30 cellular contexts compared by ENCODE assay signal in the genomic region with DNA sequence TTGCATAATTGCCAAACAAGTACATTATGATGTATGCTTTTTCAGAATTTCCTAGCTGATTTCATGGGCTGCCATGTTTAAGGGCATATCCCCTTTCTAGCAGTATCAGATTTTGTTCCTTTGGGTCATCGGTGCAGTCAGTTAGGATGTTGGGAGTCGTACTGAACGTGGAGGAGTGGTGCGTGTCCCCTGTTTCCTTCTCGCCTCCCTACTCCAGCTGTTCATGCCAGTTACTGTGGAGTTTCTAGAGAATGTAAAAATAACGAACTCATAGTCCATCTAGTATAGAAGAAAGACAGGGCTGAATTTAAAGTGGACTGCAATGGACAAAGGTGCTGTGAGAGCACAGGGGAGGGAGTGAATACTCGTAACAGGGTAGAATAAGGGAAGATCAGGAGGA.
"Had no signal": no experiment of that assay in that cellular context is flagged by ENCODE, and none has a peak within 500 bp of the region (broad histone marks: within the 10 kb centered on the region; RNA-seq: fewer than 3 reads in every experiment).

No MANE protein-coding gene starts in this region.

- H3K27ac Mint-ChIP-seq: immature natural killer cell; stimulated activated naive CD8-positive, alpha-beta T cell treated with anti-CD3 and anti-CD28 coated beads, Interleukin-15, amount 100 ng/mL, for 72 hours had no signal

- DNase-seq: dermis blood vessel endothelial cell; effector memory CD4-positive, alpha-beta T cell; erythroblast; esophagus squamous epithelium; foreskin melanocyte; hypothalamus; immature natural killer cell; islet precursor cell; kidney glomerular epithelial cell; left colon; left ventricle myocardium superior; lower lobe of right lung; naive B cell; occipital lobe; ovary; posterior cingulate gyrus; retina; right lobe of liver; stimulated activated CD4-positive, alpha-beta T cell treated with anti-CD3 and anti-CD28 coated beads, Interleukin-12 subunit alpha, Interleukin-12 subunit beta, amount 100 ng/mL, for 4 hours; stimulated activated CD4-positive, alpha-beta T cell treated with anti-CD3 and anti-CD28 coated beads, Interleukin-1b, Interleukin-23, amount 100 ng/mL, for 48 hours; stimulated activated CD4-positive, alpha-beta T cell treated with anti-CD3 and anti-CD28 coated beads, Interleukin-4, amount 100 ng/mL, for 1 hour; stimulated activated CD8-positive, alpha-beta memory T cell treated with anti-CD3 and anti-CD28 coated beads, Interleukin-4, amount 100 ng/mL, for 48 hours; stimulated activated naive CD4-positive, alpha-beta T cell; stimulated activated naive CD8-positive, alpha-beta T cell treated with anti-CD3 and anti-CD28 coated beads, Interleukin-15, amount 100 ng/mL, for 72 hours; transverse colon; upper lobe of right lung had no signal

- H3K4me3 Mint-ChIP-seq: immature natural killer cell; naive B cell; stimulated activated naive CD8-positive, alpha-beta T cell treated with anti-CD3 and anti-CD28 coated beads, Interleukin-15, amount 100 ng/mL, for 72 hours had no signal

- H3K9me3 Mint-ChIP-seq: immature natural killer cell; stimulated activated naive CD8-positive, alpha-beta T cell treated with anti-CD3 and anti-CD28 coated beads, Interleukin-15, amount 100 ng/mL, for 72 hours had no signal

- H3K4me1 Mint-ChIP-seq: immature natural killer cell; naive B cell; stimulated activated naive CD8-positive, alpha-beta T cell treated with anti-CD3 and anti-CD28 coated beads, Interleukin-15, amount 100 ng/mL, for 72 hours had no signal

- H3K36me3 Mint-ChIP-seq: naive B cell had no signal

- H3K27me3 ChIP-seq: ovary, right lobe of liver, transverse colon, upper lobe of right lung, vagina had no signal

- H3K9me3 ChIP-seq: esophagus squamous epithelium, lower lobe of right lung, ovary, right lobe of liver, suprapubic skin, transverse colon, upper lobe of right lung, vagina had no signal

- H3K27ac ChIP-seq: coronary artery, esophagus squamous epithelium, lower lobe of right lung, ovary, right lobe of liver, suprapubic skin, transverse colon, upper lobe of right lung, vagina had no signal

- ATAC-seq: left colon; left ventricle myocardium superior; lower lobe of right lung; right lobe of liver; stimulated activated naive CD8-positive, alpha-beta T cell treated with anti-CD3 and anti-CD28 coated beads, Interleukin-15, amount 100 ng/mL, for 72 hours; upper lobe of right lung had no signal

- H3K4me3 ChIP-seq: coronary artery, esophagus squamous epithelium, lower lobe of right lung, ovary, right lobe of liver, smooth muscle cell, suprapubic skin, transverse colon, upper lobe of right lung, vagina had no signal

- H3K4me1 ChIP-seq: esophagus squamous epithelium, lower lobe of right lung, right lobe of liver, suprapubic skin, upper lobe of right lung, vagina had no signal

- H3K36me3 ChIP-seq: esophagus squamous epithelium, lower lobe of right lung, ovary, right lobe of liver, suprapubic skin, transverse colon, upper lobe of right lung, vagina had no signal
